In genomic region chr9:111524731-111525055, GRCh38 we compare ENCODE assay signal across 3 cellular contexts.
TF ChIP-seq lines count a peak whose summit lies in the region.

No MANE protein-coding gene starts in this region.

TF ChIP-seq in SK-N-SH, 30 proteins besides CTCF, POLR2A, EP300 and RAD21:
- TF ChIP-seq RCOR1 (IDR thresholded peaks at IDR 0.05; ENCODE audit: low read length) = no peak
- no peak for TF ChIP-seq TCF12 (IDR thresholded peaks at IDR 0.05)
- TF ChIP-seq RFX5 (IDR thresholded peaks at IDR 0.05; ENCODE audit: low read length) = no peak
- TF ChIP-seq REST (IDR thresholded peaks at IDR 0.05; ENCODE audit: low read depth, low read length) = no peak
- no peak for TF ChIP-seq ELF1 (IDR thresholded peaks at IDR 0.05)
- TF ChIP-seq SMC3 (IDR thresholded peaks at IDR 0.05; ENCODE audit: low read depth, low read length) = no peak
- TF ChIP-seq USF2 (IDR thresholded peaks at IDR 0.05; ENCODE audit: borderline replicate concordance, low read depth, low read length) = no peak
- no peak for TF ChIP-seq NFIC (IDR thresholded peaks at IDR 0.05; ENCODE audit: borderline replicate concordance)
- TF ChIP-seq FOXJ3 (CRISPR knock-in tag; IDR thresholded peaks at IDR 0.05) = no peak
- TF ChIP-seq YY1 (IDR thresholded peaks at IDR 0.05; ENCODE audit: low read depth) = no peak

TF ChIP-seq in SK-N-SH treated with all-trans-retinoic acid at 6 μM for 48 hours, 23 proteins besides CTCF, POLR2A, EP300 and RAD21 (continues in another document):
- TF ChIP-seq ZFP30 (CRISPR knock-in tag; IDR thresholded peaks at IDR 0.05) = no peak
- TF ChIP-seq ZNF565 (CRISPR knock-in tag; conservative IDR thresholded peaks at IDR 0.05; ENCODE audit: low read depth) = no peak
- TF ChIP-seq BACH2 (CRISPR knock-in tag; IDR thresholded peaks at IDR 0.05; ENCODE audit: borderline replicate concordance) = no peak
- TF ChIP-seq ZNF8 (CRISPR knock-in tag; IDR thresholded peaks at IDR 0.05) = no peak
- TF ChIP-seq ESRRG (CRISPR knock-in tag; IDR thresholded peaks at IDR 0.05) = no peak
- TF ChIP-seq TSHZ2 (CRISPR knock-in tag; IDR thresholded peaks at IDR 0.05) = no peak
- TF ChIP-seq CSRNP3 (CRISPR knock-in tag; IDR thresholded peaks at IDR 0.05) = no peak
- TF ChIP-seq ZC3H10 (CRISPR knock-in tag; IDR thresholded peaks at IDR 0.05) = no peak
- TF ChIP-seq CREB5 (CRISPR knock-in tag; IDR thresholded peaks at IDR 0.05; ENCODE audit: low read depth) = no peak
- no peak for TF ChIP-seq SNAI2 (CRISPR knock-in tag; IDR thresholded peaks at IDR 0.05)
- no peak for TF ChIP-seq ARNTL (CRISPR knock-in tag; IDR thresholded peaks at IDR 0.05; ENCODE audit: borderline replicate concordance, low read depth)
- no peak for TF ChIP-seq ISL1 (CRISPR knock-in tag; IDR thresholded peaks at IDR 0.05)
- TF ChIP-seq ZFP3 (CRISPR knock-in tag; IDR thresholded peaks at IDR 0.05) = no peak
- no peak for TF ChIP-seq POU6F1 (CRISPR knock-in tag; IDR thresholded peaks at IDR 0.05; ENCODE audit: borderline replicate concordance, low read depth)
- TF ChIP-seq RARB (CRISPR knock-in tag; IDR thresholded peaks at IDR 0.05) = no peak
- no peak for TF ChIP-seq ZNF70 (CRISPR knock-in tag; IDR thresholded peaks at IDR 0.05)
- no peak for TF ChIP-seq TCF4 (CRISPR knock-in tag; IDR thresholded peaks at IDR 0.05; ENCODE audit: borderline replicate concordance)
- TF ChIP-seq PATZ1 (CRISPR knock-in tag; IDR thresholded peaks at IDR 0.05; ENCODE audit: borderline replicate concordance) = no peak

TF ChIP-seq in HepG2, 621 proteins besides CTCF, POLR2A, EP300 and RAD21 (continues in another document):
- TF ChIP-seq, protein P1, sequence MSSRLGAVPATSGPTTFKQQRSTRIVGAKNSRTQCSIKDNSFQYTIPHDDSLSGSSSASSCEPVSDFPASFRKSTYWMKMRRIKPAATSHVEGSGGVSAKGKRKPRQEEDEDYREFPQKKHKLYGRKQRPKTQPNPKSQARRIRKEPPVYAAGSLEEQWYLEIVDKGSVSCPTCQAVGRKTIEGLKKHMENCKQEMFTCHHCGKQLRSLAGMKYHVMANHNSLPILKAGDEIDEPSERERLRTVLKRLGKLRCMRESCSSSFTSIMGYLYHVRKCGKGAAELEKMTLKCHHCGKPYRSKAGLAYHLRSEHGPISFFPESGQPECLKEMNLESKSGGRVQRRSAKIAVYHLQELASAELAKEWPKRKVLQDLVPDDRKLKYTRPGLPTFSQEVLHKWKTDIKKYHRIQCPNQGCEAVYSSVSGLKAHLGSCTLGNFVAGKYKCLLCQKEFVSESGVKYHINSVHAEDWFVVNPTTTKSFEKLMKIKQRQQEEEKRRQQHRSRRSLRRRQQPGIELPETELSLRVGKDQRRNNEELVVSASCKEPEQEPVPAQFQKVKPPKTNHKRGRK (CRISPR knock-in tag; IDR thresholded peaks at IDR 0.05) = no peak
- TF ChIP-seq IRX3 (CRISPR knock-in tag; IDR thresholded peaks at IDR 0.05; ENCODE audit: borderline replicate concordance, low read depth) (no peak), SPEN (CRISPR knock-in tag; IDR thresholded peaks at IDR 0.05; ENCODE audit: low read depth) (no peak), KDM2A (CRISPR knock-in tag; IDR thresholded peaks at IDR 0.05; ENCODE audit: borderline replicate concordance, low read depth) (no peak), ZNF30 (CRISPR knock-in tag; IDR thresholded peaks at IDR 0.05) (no peak), KDM1A (CRISPR knock-in tag; IDR thresholded peaks at IDR 0.05) (no peak), SMARCE1 (IDR thresholded peaks at IDR 0.05; ENCODE audit: borderline replicate concordance) (no peak), ZNF460 (CRISPR knock-in tag; IDR thresholded peaks at IDR 0.05; ENCODE audit: borderline replicate concordance) (no peak), ZNF407 (CRISPR knock-in tag; IDR thresholded peaks at IDR 0.05; ENCODE audit: not compliant biosample characterization) (no peak), ZBTB38 (CRISPR knock-in tag; IDR thresholded peaks at IDR 0.05) (peak; percentile 24; the same call in 1 of the 2 replicates), NCOA1 (CRISPR knock-in tag; IDR thresholded peaks at IDR 0.05) (no peak), ZNF878 (CRISPR knock-in tag; IDR thresholded peaks at IDR 0.05) (no peak), ZNF567 (CRISPR knock-in tag; IDR thresholded peaks at IDR 0.05; ENCODE audit: borderline replicate concordance) (0 out of 2 replicates have a peak, but pooled peaks have one; percentile 24), ZNF614 (CRISPR knock-in tag; IDR thresholded peaks at IDR 0.05; ENCODE audit: borderline replicate concordance) (0 out of 2 replicates have a peak, but pooled peaks have one; percentile 41), TBL1XR1 (IDR thresholded peaks at IDR 0.05; ENCODE audit: borderline replicate concordance, low read length, partially characterized antibody) (no peak), ZNF232 (CRISPR knock-in tag; IDR thresholded peaks at IDR 0.05; ENCODE audit: borderline replicate concordance) (no peak), ZNF605 (CRISPR knock-in tag; IDR thresholded peaks at IDR 0.05) (0 out of 2 replicates have a peak, but pooled peaks have one; percentile 72), ZBTB34 (CRISPR knock-in tag; IDR thresholded peaks at IDR 0.05) (no peak), PITX1 (CRISPR knock-in tag; IDR thresholded peaks at IDR 0.05) (no peak), SMAD1 (CRISPR knock-in tag; IDR thresholded peaks at IDR 0.05; ENCODE audit: borderline replicate concordance, low read depth) (no peak), MIER2 (CRISPR knock-in tag; IDR thresholded peaks at IDR 0.05) (0 out of 2 replicates have a peak, but pooled peaks have one; percentile 9), ZNF121 (CRISPR knock-in tag; IDR thresholded peaks at IDR 0.05) (no peak), ZNF678 (CRISPR knock-in tag; IDR thresholded peaks at IDR 0.05) (no peak), NR2F2 (IDR thresholded peaks at IDR 0.05; ENCODE audit: borderline replicate concordance, low read depth) (no peak), ATF7-NPFF (CRISPR knock-in tag; IDR thresholded peaks at IDR 0.05; ENCODE audit: low read depth) (no peak), NCOA2 (CRISPR knock-in tag; IDR thresholded peaks at IDR 0.05) (no peak), ZNF768 (CRISPR knock-in tag; IDR thresholded peaks at IDR 0.05) (no peak), SP4 (CRISPR knock-in tag; IDR thresholded peaks at IDR 0.05) (no peak), ZNF20 (CRISPR knock-in tag; IDR thresholded peaks at IDR 0.05) (no peak), SRSF1 (optimal IDR thresholded peaks at IDR 0.05; ENCODE audit: low read depth, low read length) (no peak)
- TF ChIP-seq, protein P2, sequence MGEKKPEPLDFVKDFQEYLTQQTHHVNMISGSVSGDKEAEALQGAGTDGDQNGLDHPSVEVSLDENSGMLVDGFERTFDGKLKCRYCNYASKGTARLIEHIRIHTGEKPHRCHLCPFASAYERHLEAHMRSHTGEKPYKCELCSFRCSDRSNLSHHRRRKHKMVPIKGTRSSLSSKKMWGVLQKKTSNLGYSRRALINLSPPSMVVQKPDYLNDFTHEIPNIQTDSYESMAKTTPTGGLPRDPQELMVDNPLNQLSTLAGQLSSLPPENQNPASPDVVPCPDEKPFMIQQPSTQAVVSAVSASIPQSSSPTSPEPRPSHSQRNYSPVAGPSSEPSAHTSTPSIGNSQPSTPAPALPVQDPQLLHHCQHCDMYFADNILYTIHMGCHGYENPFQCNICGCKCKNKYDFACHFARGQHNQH (CRISPR knock-in tag; IDR thresholded peaks at IDR 0.05) = 0 out of 2 replicates have a peak, but pooled peaks have one; percentile 46
- TF ChIP-seq, protein P3, sequence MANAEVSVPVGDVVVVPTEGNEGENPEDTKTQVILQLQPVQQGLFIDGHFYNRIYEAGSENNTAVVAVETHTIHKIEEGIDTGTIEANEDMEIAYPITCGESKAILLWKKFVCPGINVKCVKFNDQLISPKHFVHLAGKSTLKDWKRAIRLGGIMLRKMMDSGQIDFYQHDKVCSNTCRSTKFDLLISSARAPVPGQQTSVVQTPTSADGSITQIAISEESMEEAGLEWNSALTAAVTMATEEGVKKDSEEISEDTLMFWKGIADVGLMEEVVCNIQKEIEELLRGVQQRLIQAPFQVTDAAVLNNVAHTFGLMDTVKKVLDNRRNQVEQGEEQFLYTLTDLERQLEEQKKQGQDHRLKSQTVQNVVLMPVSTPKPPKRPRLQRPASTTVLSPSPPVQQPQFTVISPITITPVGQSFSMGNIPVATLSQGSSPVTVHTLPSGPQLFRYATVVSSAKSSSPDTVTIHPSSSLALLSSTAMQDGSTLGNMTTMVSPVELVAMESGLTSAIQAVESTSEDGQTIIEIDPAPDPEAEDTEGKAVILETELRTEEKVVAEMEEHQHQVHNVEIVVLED (CRISPR knock-in tag; IDR thresholded peaks at IDR 0.05; ENCODE audit: borderline replicate concordance) = no peak
- TF ChIP-seq, protein P4, sequence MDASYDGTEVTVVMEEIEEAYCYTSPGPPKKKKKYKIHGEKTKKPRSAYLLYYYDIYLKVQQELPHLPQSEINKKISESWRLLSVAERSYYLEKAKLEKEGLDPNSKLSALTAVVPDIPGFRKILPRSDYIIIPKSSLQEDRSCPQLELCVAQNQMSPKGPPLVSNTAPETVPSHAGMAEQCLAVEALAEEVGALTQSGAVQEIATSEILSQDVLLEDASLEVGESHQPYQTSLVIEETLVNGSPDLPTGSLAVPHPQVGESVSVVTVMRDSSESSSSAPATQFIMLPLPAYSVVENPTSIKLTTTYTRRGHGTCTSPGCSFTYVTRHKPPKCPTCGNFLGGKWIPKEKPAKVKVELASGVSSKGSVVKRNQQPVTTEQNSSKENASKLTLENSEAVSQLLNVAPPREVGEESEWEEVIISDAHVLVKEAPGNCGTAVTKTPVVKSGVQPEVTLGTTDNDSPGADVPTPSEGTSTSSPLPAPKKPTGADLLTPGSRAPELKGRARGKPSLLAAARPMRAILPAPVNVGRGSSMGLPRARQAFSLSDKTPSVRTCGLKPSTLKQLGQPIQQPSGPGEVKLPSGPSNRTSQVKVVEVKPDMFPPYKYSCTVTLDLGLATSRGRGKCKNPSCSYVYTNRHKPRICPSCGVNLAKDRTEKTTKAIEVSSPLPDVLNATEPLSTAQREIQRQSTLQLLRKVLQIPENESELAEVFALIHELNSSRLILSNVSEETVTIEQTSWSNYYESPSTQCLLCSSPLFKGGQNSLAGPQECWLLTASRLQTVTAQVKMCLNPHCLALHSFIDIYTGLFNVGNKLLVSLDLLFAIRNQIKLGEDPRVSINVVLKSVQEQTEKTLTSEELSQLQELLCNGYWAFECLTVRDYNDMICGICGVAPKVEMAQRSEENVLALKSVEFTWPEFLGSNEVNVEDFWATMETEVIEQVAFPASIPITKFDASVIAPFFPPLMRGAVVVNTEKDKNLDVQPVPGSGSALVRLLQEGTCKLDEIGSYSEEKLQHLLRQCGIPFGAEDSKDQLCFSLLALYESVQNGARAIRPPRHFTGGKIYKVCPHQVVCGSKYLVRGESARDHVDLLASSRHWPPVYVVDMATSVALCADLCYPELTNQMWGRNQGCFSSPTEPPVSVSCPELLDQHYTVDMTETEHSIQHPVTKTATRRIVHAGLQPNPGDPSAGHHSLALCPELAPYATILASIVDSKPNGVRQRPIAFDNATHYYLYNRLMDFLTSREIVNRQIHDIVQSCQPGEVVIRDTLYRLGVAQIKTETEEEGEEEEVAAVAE (CRISPR knock-in tag; IDR thresholded peaks at IDR 0.05; ENCODE audit: borderline replicate concordance) = 0 out of 2 replicates have a peak, but pooled peaks have one; percentile 34
